ENCODE assay signal across 8 cellular contexts in genomic region chr17:29622337-29623282, GRCh38. TPM values are rescaled to one million over a fixed set of nuclear protein-coding genes. Genes with fewer than 3 reads are reported as not detected.
DNase-seq lines count a peak whose midpoint lies in the region; ATAC-seq and TF ChIP-seq lines count a peak whose summit lies in the region.

CORO6 (minus strand) TSS chr17:29622912; CDS start chr17:29621421, 1,491 bp downstream.

- peaks cover 4 to 6% of the 10 kb centered on the region in 2 donors for H3K36me3 Mint-ChIP-seq in activated naive CD4-positive, alpha-beta T cell treated with anti-CD3 and anti-CD28 coated beads, Interleukin-2, amount 50 U/mL, for 72 hours
- peaks cover 2% of the 10 kb centered on the region for H3K36me3 Mint-ChIP-seq in osteocyte (ENCODE audit: unreplicated experiment)

- DNase-seq in GM10266 (ENCODE audit: extremely low spot score) (peak; percentile 83), RPMI7951 (ENCODE audit: low read depth) (peak; percentile 54), Right ventricle myocardium superior (peak; percentile 80), osteocyte (ENCODE audit: extremely low spot score, unreplicated experiment) (no peak), NCI-H187 (lab: John Stamatoyannopoulos, UW) (no peak)
- DNase-seq in activated naive CD4-positive, alpha-beta T cell treated with anti-CD3 and anti-CD28 coated beads, Interleukin-2, amount 50 U/mL, for 72 hours (ENCODE audit: low spot score in 2 of 2) = peak; percentile 69 to 79

- H3K4me1 Mint-ChIP-seq in osteocyte (ENCODE audit: unreplicated experiment) = peaks cover 13% of the 10 kb centered on the region

- H3K4me3 Mint-ChIP-seq in osteocyte (ENCODE audit: unreplicated experiment) = peak within 1 kb of the TSS; percentile 77

- peak; percentile 40 for ATAC-seq in HG02938 (IDR thresholded peaks at IDR 0.05; ENCODE audit: unreplicated experiment)
- ATAC-seq in activated naive CD4-positive, alpha-beta T cell treated with anti-CD3 and anti-CD28 coated beads, Interleukin-2, amount 50 U/mL, for 72 hours = peak; percentile 9 to 53
- peak; percentile 77 for ATAC-seq in Right ventricle myocardium superior (ENCODE audit: poor library complexity)
- ATAC-seq in GM18505 (IDR thresholded peaks at IDR 0.05; ENCODE audit: unreplicated experiment) = no peak

- intact Hi-C loops in Right ventricle myocardium superior (cut with DNase I) = no loop called here

- no peaks in the 10 kb centered on the region for H3K27me3 Mint-ChIP-seq in osteocyte (ENCODE audit: unreplicated experiment)

- H3K27ac Mint-ChIP-seq in activated naive CD4-positive, alpha-beta T cell treated with anti-CD3 and anti-CD28 coated beads, Interleukin-2, amount 50 U/mL, for 72 hours = peak within 1 kb of the TSS; percentile 84 to 98
- H3K27ac Mint-ChIP-seq in osteocyte (ENCODE audit: unreplicated experiment) = peak within 1 kb of the TSS; percentile 4

- TF ChIP-seq POLR2A in GM18505 (IDR thresholded peaks at IDR 0.05; ENCODE audit: borderline replicate concordance, extremely low read depth, insufficient read depth, insufficient read length) = no peak

- H3K9me3 Mint-ChIP-seq in activated naive CD4-positive, alpha-beta T cell treated with anti-CD3 and anti-CD28 coated beads, Interleukin-2, amount 50 U/mL, for 72 hours = no peaks in the 10 kb centered on the region
- no peaks in the 10 kb centered on the region for H3K9me3 Mint-ChIP-seq in osteocyte (ENCODE audit: unreplicated experiment)

- TF ChIP-seq CTCF in GM10266 (IDR thresholded peaks at IDR 0.05; ENCODE audit: control insufficient read depth, insufficient read depth, low read depth, missing control alignments) = no peak
- TF ChIP-seq CTCF in osteocyte (IDR thresholded peaks at IDR 0.05) = no peak

RNA-seq across cellular contexts. Expression of gene CORO6, which starts in this region (rescaled TPM):
- total RNA-seq in RPMI7951 (2014; rRNA removed; shearing (Covaris generic)) = 9.9 and 10.1 TPM in 2 replicates
- total RNA-seq in activated naive CD4-positive, alpha-beta T cell treated with anti-CD3 and anti-CD28 coated beads, Interleukin-2, amount 50 U/mL, for 72 hours = 10 to 100 TPM; 17.3 to 47.3 TPM
- total RNA-seq in Right ventricle myocardium superior (83.6 TPM), osteocyte (4.8 and 7.1 TPM in 2 replicates)

Comparison
In these comparisons a context has a peak if more than half of its experiments do, and no peak if none do; other contexts are left out.
1. DNase-seq: peak in GM10266 (single experiment), RPMI7951 (single experiment), activated naive CD4-positive, alpha-beta T cell treated with anti-CD3 and anti-CD28 coated beads, Interleukin-2, amount 50 U/mL, for 72 hours (2 of 2) and Right ventricle myocardium superior (single experiment); none in osteocyte (single experiment) and NCI-H187 (0 of 2).